In genomic region chr6:63580704-63580961, GRCh38 we compare ENCODE assay signal across 2 cellular contexts.
TF ChIP-seq lines count a peak whose summit lies in the region.

No MANE protein-coding gene starts in this region.

TF ChIP-seq in A549, 52 proteins besides CTCF, POLR2A, EP300 and RAD21:
- no peak for TF ChIP-seq BHLHE40 (IDR thresholded peaks at IDR 0.05; ENCODE audit: low read depth, low read length)
- peak in 1 of 2 experiments; percentile 9; a peak in 1 of 5 replicates for TF ChIP-seq JUN (IDR thresholded peaks at IDR 0.05)
- 0 out of 2 replicates have a peak, but pooled peaks have one; percentile 20 for TF ChIP-seq RARB (CRISPR knock-in tag; IDR thresholded peaks at IDR 0.05)
- TF ChIP-seq EHMT2 (IDR thresholded peaks at IDR 0.05; ENCODE audit: low read depth): no peak
- TF ChIP-seq MAZ (IDR thresholded peaks at IDR 0.05; ENCODE audit: borderline replicate concordance, low read depth, low read length): no peak

TF ChIP-seq in liver, 16 proteins besides CTCF, POLR2A, EP300 and RAD21:
- TF ChIP-seq REST (IDR thresholded peaks at IDR 0.05): no peak
- TF ChIP-seq SP1 (IDR thresholded peaks at IDR 0.05): no peak
- TF ChIP-seq FOXA1 (IDR thresholded peaks at IDR 0.05): no peak
- peak; percentile 57 for TF ChIP-seq YY1 (IDR thresholded peaks at IDR 0.05)
- TF ChIP-seq JUND (IDR thresholded peaks at IDR 0.05): peak in 1 of 2 donors; percentile 55
- TF ChIP-seq HNF4A (conservative IDR thresholded peaks at IDR 0.05): no peak
- no peak for TF ChIP-seq FOXA2 (IDR thresholded peaks at IDR 0.05)
- TF ChIP-seq ZBTB33 (IDR thresholded peaks at IDR 0.05): peak; percentile 29
TF ChIP-seq in liver: peak in this region for 3.
